ENCODE assay signal across 14 cellular contexts in the genomic region with DNA sequence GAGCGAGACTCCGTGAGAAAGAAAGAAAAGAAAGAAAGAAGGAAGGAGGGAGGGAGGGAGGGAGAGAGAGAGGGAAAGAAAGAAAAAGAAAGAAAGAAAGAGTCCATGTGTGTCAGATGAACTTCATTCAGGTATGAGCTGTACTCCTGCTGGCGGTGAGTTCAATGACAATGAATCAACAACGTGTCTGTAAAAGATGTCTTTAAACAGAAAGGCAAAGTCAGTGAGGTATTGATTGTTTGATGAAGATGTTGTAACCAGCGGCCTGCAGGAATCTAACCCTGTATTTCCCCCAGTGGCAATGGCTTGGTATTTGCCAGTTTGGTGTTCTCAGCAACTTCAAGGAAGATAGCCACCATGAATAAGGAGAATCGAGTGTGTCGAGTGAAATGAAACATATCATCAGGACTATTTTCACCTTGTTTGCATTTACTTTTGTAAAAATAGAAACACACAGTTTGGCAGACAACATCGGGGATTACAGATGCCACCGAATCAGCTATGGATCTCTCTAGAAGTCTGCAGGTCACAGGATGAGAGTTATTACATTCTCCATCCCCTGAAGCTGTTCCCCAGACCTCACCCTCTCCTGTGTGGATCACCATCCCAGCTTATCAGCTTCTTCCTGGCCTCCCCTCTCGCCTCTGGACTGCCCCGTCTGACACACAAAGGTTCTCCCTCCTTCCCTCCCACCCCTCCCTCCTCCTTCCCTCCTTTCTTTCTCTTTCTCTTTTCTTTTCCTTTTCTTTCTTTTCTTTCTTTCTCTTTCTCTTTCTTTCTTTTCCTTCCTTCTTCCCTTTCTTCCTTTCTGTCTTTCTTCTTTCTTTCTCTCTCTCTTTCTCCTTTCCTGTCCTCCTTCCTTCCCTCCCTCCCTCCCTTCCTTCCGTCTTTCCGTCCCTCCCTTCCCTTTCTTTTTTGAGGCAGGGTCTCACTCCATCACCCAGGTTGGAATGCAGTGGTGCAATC. TPM values are rescaled to one million over a fixed set of nuclear protein-coding genes. Genes with fewer than 3 reads are reported as not detected.
DNase-seq lines count a peak whose midpoint lies in the region; ATAC-seq and TF ChIP-seq lines count a peak whose summit lies in the region.
"Had no signal": no experiment of that assay in that cellular context is flagged by ENCODE, and none has a peak within 500 bp of the region (broad histone marks: within the 10 kb centered on the region; RNA-seq: fewer than 3 reads in every experiment).

No MANE protein-coding gene starts in this region.

- H3K36me3 ChIP-seq in MM.1S (replicated peaks; ENCODE audit: insufficient read depth, low read length), result no peaks in the 10 kb centered on the region
- H3K36me3 ChIP-seq in neural progenitor cell, result no peaks in the 10 kb centered on the region
- H3K36me3 ChIP-seq: left ventricle myocardium inferior, ovary had no signal

- no peaks in the 10 kb centered on the region for H3K9me2 ChIP-seq in MM.1S (replicated peaks; ENCODE audit: insufficient read depth, low read length)

- no peaks in the 10 kb centered on the region for H4K20me1 ChIP-seq in MM.1S (ENCODE audit: insufficient read depth, low read length)
- no peaks in the 10 kb centered on the region for H4K20me1 ChIP-seq in neural progenitor cell (ENCODE audit: low read depth)

- no peaks in the 10 kb centered on the region for H3F3A ChIP-seq in MM.1S (ENCODE audit: insufficient read depth, low read length)
- H3F3A ChIP-seq in neural progenitor cell (ENCODE audit: low read depth), result peaks cover 57% of the 10 kb centered on the region

- peak overlapping the region; percentile 85 for H3K27ac Mint-ChIP-seq in neural progenitor cell
- H3K27ac Mint-ChIP-seq: activated CD8-positive, alpha-beta T cell treated with anti-CD3 and anti-CD28 coated beads for 36 hours; activated naive CD8-positive, alpha-beta T cell treated with anti-CD3 and anti-CD28 coated beads, Interleukin-2, amount 10 ng/mL, durations not matched to agents 7 days and 5 days; stimulated activated naive CD8-positive, alpha-beta T cell treated with anti-CD3 and anti-CD28 coated beads, Interleukin-15, Interleukin-2, amounts not matched to agents 100 ng/mL and 50 ng/mL, for 24 hours; T-helper 1 cell treated with Interleukin-12 subunit alpha and Interleukin-12 subunit beta and Interleukin-4 antibody, amounts not matched to agents 30 μg/mL and 1 μg/mL, for 36 hours had no signal

- H3K36me3 Mint-ChIP-seq in neural progenitor cell, result no peaks in the 10 kb centered on the region
- H3K36me3 Mint-ChIP-seq: activated naive CD8-positive, alpha-beta T cell treated with anti-CD3 and anti-CD28 coated beads, Interleukin-2, amount 10 ng/mL, durations not matched to agents 7 days and 5 days had no signal

- no peak overlapping the region for H3K9ac ChIP-seq in MM.1S (ENCODE audit: low read length)
- no peak overlapping the region for H3K9ac ChIP-seq in neural progenitor cell
- H3K9ac ChIP-seq: KMS-11 had no signal

- H3K4me1 ChIP-seq in MM.1S (ENCODE audit: low read length), result no peaks in the 10 kb centered on the region
- peaks cover 52% of the 10 kb centered on the region for H3K4me1 ChIP-seq in neural progenitor cell

- H3K4me1 Mint-ChIP-seq in neural progenitor cell, result peaks cover 65% of the 10 kb centered on the region

- peak overlapping the region; percentile 31; the same call in 1 of the 2 replicates for H3K4me2 ChIP-seq in MM.1S (ENCODE audit: low read depth, low read length)
- H3K4me2 ChIP-seq in neural progenitor cell, result no peak overlapping the region
- H3K4me2 ChIP-seq: KMS-11 had no signal

- H3K79me2 ChIP-seq in MM.1S (ENCODE audit: low read length) (no peaks in the 10 kb centered on the region), neural progenitor cell (ENCODE audit: low read depth) (no peaks in the 10 kb centered on the region)

- peaks cover 20% of the 10 kb centered on the region for H3K27me3 Mint-ChIP-seq in neural progenitor cell (ENCODE audit: insufficient read depth, low read depth)

- H2AFZ ChIP-seq in MM.1S (ENCODE audit: low read length) (no peak overlapping the region), neural progenitor cell (replicated peaks) (no peak overlapping the region)

- H3K27me3 ChIP-seq in MM.1S (replicated peaks; ENCODE audit: insufficient read depth, low read length), result peaks cover 95% of the 10 kb centered on the region
- H3K27me3 ChIP-seq in neural progenitor cell, result no peaks in the 10 kb centered on the region
- H3K27me3 ChIP-seq: ovary had no signal

- DNase-seq in MM.1S (no peak), neural progenitor cell (ENCODE audit: low spot score) (no peak), hippocampal formation (lab: John Stamatoyannopoulos, UW) (no peak)
- DNase-seq: activated CD8-positive, alpha-beta T cell treated with anti-CD3 and anti-CD28 coated beads for 36 hours; activated naive CD8-positive, alpha-beta T cell treated with anti-CD3 and anti-CD28 coated beads, Interleukin-2, amount 10 ng/mL, durations not matched to agents 7 days and 5 days; glutamatergic neuron; left ventricle myocardium inferior; NCI-H2081 treated with DMSO at 0.1 percent for 48 hours; stimulated activated CD4-positive, alpha-beta T cell treated with anti-CD3 and anti-CD28 coated beads, Interleukin-1b, Interleukin-23, amount 100 ng/mL, for 48 hours had no signal

- ATAC-seq in HG02763 (IDR thresholded peaks at IDR 0.05; ENCODE audit: unreplicated experiment), result no peak
- ATAC-seq: activated CD8-positive, alpha-beta T cell treated with anti-CD3 and anti-CD28 coated beads for 36 hours had no signal

- no peaks in the 10 kb centered on the region for H3K9me3 ChIP-seq in MM.1S (replicated peaks; ENCODE audit: insufficient read depth, low read length)
- no peaks in the 10 kb centered on the region for H3K9me3 ChIP-seq in neural progenitor cell (ENCODE audit: low read depth)
- H3K9me3 ChIP-seq: left ventricle myocardium inferior, ovary had no signal

- H3K4me3 ChIP-seq in MM.1S (ENCODE audit: low read length) (no peak overlapping the region), neural progenitor cell (no peak overlapping the region)
- H3K4me3 ChIP-seq: left ventricle myocardium inferior, ovary had no signal

- TF ChIP-seq CTCF in MM.1S (IDR thresholded peaks at IDR 0.05; ENCODE audit: low read length) (no peak), neural progenitor cell (IDR thresholded peaks at IDR 0.05) (no peak)

- H3K27ac ChIP-seq in MM.1S (ENCODE audit: low read length) (no peak overlapping the region), neural progenitor cell (no peak overlapping the region)
- H3K27ac ChIP-seq: KMS-11, left ventricle myocardium inferior, ovary had no signal

- no peak overlapping the region for H3K4me3 Mint-ChIP-seq in neural progenitor cell
- H3K4me3 Mint-ChIP-seq: activated CD8-positive, alpha-beta T cell treated with anti-CD3 and anti-CD28 coated beads for 36 hours; activated naive CD8-positive, alpha-beta T cell treated with anti-CD3 and anti-CD28 coated beads, Interleukin-2, amount 10 ng/mL, durations not matched to agents 7 days and 5 days; stimulated activated naive CD8-positive, alpha-beta T cell treated with anti-CD3 and anti-CD28 coated beads, Interleukin-15, Interleukin-2, amounts not matched to agents 100 ng/mL and 50 ng/mL, for 24 hours; T-helper 1 cell treated with Interleukin-12 subunit alpha and Interleukin-12 subunit beta and Interleukin-4 antibody, amounts not matched to agents 30 μg/mL and 1 μg/mL, for 36 hours had no signal

- no peaks in the 10 kb centered on the region for H3K9me3 Mint-ChIP-seq in neural progenitor cell
- H3K9me3 Mint-ChIP-seq: activated CD8-positive, alpha-beta T cell treated with anti-CD3 and anti-CD28 coated beads for 36 hours; activated naive CD8-positive, alpha-beta T cell treated with anti-CD3 and anti-CD28 coated beads, Interleukin-2, amount 10 ng/mL, durations not matched to agents 7 days and 5 days; stimulated activated naive CD8-positive, alpha-beta T cell treated with anti-CD3 and anti-CD28 coated beads, Interleukin-15, Interleukin-2, amounts not matched to agents 100 ng/mL and 50 ng/mL, for 24 hours; T-helper 1 cell treated with Interleukin-12 subunit alpha and Interleukin-12 subunit beta and Interleukin-4 antibody, amounts not matched to agents 30 μg/mL and 1 μg/mL, for 36 hours had no signal

RNA-seq across cellular contexts. Expression of gene SBK3, which starts 8.2 kb away (rescaled TPM):
- total RNA-seq in neural progenitor cell (ENCODE audit: low replicate concordance), result 3.3 and 15.1 TPM in 2 replicates
- total RNA-seq: activated CD8-positive, alpha-beta T cell treated with anti-CD3 and anti-CD28 coated beads for 36 hours; activated naive CD8-positive, alpha-beta T cell treated with anti-CD3 and anti-CD28 coated beads, Interleukin-2, amount 10 ng/mL, durations not matched to agents 7 days and 5 days had no signal

RNA-seq across cellular contexts. Expression of gene SBK2, which starts 16.6 kb away (rescaled TPM):
- total RNA-seq in neural progenitor cell (ENCODE audit: low replicate concordance), result 6.2 TPM in 1 of 2 replicates, not detected in the other
- total RNA-seq: activated CD8-positive, alpha-beta T cell treated with anti-CD3 and anti-CD28 coated beads for 36 hours; activated naive CD8-positive, alpha-beta T cell treated with anti-CD3 and anti-CD28 coated beads, Interleukin-2, amount 10 ng/mL, durations not matched to agents 7 days and 5 days had no signal

RNA-seq across cellular contexts. Expression of gene ZNF579, which starts 27.1 kb away (rescaled TPM):
- total RNA-seq in neural progenitor cell (ENCODE audit: low replicate concordance), result 2.1 and 15.2 TPM in 2 replicates

RNA-seq across cellular contexts. Expression of gene FIZ1, which starts 45.8 kb away (rescaled TPM):
- 4.8 and 10.8 TPM in 2 replicates for total RNA-seq in neural progenitor cell (ENCODE audit: low replicate concordance)

RNA-seq across cellular contexts. Expression of gene ZNF524, which starts 46.6 kb away (rescaled TPM):
- total RNA-seq in neural progenitor cell (ENCODE audit: low replicate concordance), result 3.2 and 5.4 TPM in 2 replicates
